In the genomic region with DNA sequence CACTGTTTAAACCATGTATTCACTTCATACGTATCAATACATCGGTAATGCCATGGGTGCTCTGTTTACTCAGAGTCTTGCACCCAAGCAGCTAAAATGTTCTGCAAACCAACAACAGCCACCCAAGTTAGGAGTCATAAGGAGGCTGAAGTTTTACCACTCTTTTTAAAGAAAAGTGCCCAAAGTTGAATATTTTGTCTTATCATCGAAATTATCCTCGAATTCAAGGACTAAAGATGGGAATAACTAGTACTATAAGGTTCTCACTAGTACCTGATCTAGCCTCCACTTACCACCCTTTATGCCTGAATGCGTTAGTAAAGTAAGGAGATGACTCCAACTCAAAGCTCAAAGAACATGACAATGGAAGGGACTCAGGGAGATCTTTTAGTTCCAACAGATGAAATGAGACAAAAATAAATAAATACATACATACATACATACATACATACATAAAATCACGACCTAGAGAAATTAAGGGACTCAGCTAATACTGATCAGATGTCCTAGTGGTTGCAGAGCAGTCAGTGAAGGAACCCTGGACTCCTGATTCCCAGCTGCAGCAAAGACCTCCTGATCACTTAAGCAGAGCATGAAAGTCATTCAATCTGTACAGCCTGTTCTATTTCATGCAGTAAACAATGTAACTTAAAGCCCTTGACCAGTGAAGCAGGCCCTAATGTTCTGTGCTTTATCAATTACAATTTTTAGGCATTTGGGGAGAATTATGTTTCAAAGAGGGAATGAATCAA, we compare ENCODE assay signal across 13 cellular contexts. TPM values are rescaled to one million over a fixed set of nuclear protein-coding genes. Genes with fewer than 3 reads are reported as not detected.
DNase-seq lines count a peak whose midpoint lies in the region; ATAC-seq and TF ChIP-seq lines count a peak whose summit lies in the region.
"Had no signal": no experiment of that assay in that cellular context is flagged by ENCODE, and none has a peak within 500 bp of the region (broad histone marks: within the 10 kb centered on the region; RNA-seq: fewer than 3 reads in every experiment).

No MANE protein-coding gene starts in this region.

- no peak for DNase-seq in left ventricle myocardium inferior
- no peak for DNase-seq in left ventricle myocardium superior
- DNase-seq in psoas muscle, result no peak
- DNase-seq in C1 segment of cervical spinal cord (lab: John Stamatoyannopoulos, UW), result no peak
- DNase-seq in occipital lobe (lab: John Stamatoyannopoulos, UW), result no peak
- DNase-seq: ACHN; BE2C; Caco-2; CD4-positive, alpha-beta T cell; H9; KBM-7 had no signal

- ATAC-seq in left ventricle myocardium superior, result no peak
- ATAC-seq in psoas muscle, result peak in 1 of 4 donors; percentile 23

- H3K27me3 ChIP-seq in left ventricle myocardium inferior (ENCODE audit: low read depth), result no peaks in the 10 kb centered on the region
- H3K27me3 ChIP-seq in Loucy (ENCODE audit: insufficient read depth, low read length, poor library complexity, severe bottlenecking), result no peaks in the 10 kb centered on the region
- no peaks in the 10 kb centered on the region for H3K27me3 ChIP-seq in psoas muscle (ENCODE audit: insufficient read depth in 3 of 3, low read length in 2 of 3)
- H3K27me3 ChIP-seq: BE2C had no signal

- no peak overlapping the region for H3K9ac ChIP-seq in Loucy (ENCODE audit: low read depth, low read length, poor library complexity, severe bottlenecking)

- TF ChIP-seq CTCF in left ventricle myocardium inferior (IDR thresholded peaks at IDR 0.05; ENCODE audit: borderline replicate concordance) (no peak), Loucy (conservative IDR thresholded peaks at IDR 0.05; ENCODE audit: low read length) (no peak), psoas muscle (IDR thresholded peaks at IDR 0.05) (no peak)

- H3K9me3 ChIP-seq in left ventricle myocardium inferior (replicated peaks), result no peaks in the 10 kb centered on the region
- no peaks in the 10 kb centered on the region for H3K9me3 ChIP-seq in Loucy (ENCODE audit: insufficient read depth, low read depth, low read length)
- H3K9me3 ChIP-seq in psoas muscle, result no peaks in the 10 kb centered on the region
- H3K9me3 ChIP-seq: BE2C, Caco-2 had no signal

- peaks cover 62% of the 10 kb centered on the region for H3K4me1 ChIP-seq in left ventricle myocardium inferior
- peaks cover 20% of the 10 kb centered on the region for H3K4me1 ChIP-seq in Loucy (ENCODE audit: insufficient read depth, low read length, poor library complexity, severe bottlenecking)
- H3K4me1 ChIP-seq in psoas muscle, result peaks cover 86% of the 10 kb centered on the region
- H3K4me1 ChIP-seq: BE2C had no signal

- no peaks in the 10 kb centered on the region for H3F3A ChIP-seq in Loucy (ENCODE audit: low read depth)

- 69 to 95% (median 83%) methylated on average over 6 of the region's 6 CpGs for WGBS in psoas muscle, 3 donors

- H4K20me1 ChIP-seq in Loucy (ENCODE audit: insufficient read depth, low read length, poor library complexity, severe bottlenecking), result peaks cover 33% of the 10 kb centered on the region

- peak overlapping the region; percentile 96 for H3K27ac ChIP-seq in left ventricle myocardium inferior (replicated peaks)
- peak overlapping the region; percentile 98 for H3K27ac ChIP-seq in psoas muscle
- H3K27ac ChIP-seq: C4-2B had no signal

- H3K4me2 ChIP-seq in Loucy (ENCODE audit: low read depth, low read length, poor library complexity, severe bottlenecking), result peak overlapping the region; percentile 6

- peaks cover 76% of the 10 kb centered on the region for H3K36me3 ChIP-seq in left ventricle myocardium inferior
- peaks cover 71% of the 10 kb centered on the region for H3K36me3 ChIP-seq in Loucy (ENCODE audit: insufficient read depth, low read length)
- peaks cover 4 to 77% of the 10 kb centered on the region in 2 donors for H3K36me3 ChIP-seq in psoas muscle (ENCODE audit: insufficient read depth in 1 of 2, low read depth in 1 of 2)

- no peaks in the 10 kb centered on the region for H3K9me2 ChIP-seq in Loucy (replicated peaks; ENCODE audit: low read depth, low read length)

- H3K79me2 ChIP-seq in Loucy (ENCODE audit: insufficient read depth, low read length), result peaks cover 66% of the 10 kb centered on the region

- no peak overlapping the region for H2AFZ ChIP-seq in Loucy (ENCODE audit: low read length)

- intact Hi-C loops in left ventricle myocardium inferior (cut with micrococcal nuclease) (no loop called here), left ventricle myocardium superior (cut with micrococcal nuclease) (no loop called here), psoas muscle (cut with DNase I) (no loop called here)

- no peak overlapping the region for H3K4me3 ChIP-seq in left ventricle myocardium inferior
- no peak overlapping the region for H3K4me3 ChIP-seq in Loucy (ENCODE audit: low read length, poor library complexity, severe bottlenecking)
- H3K4me3 ChIP-seq in psoas muscle, result peak overlapping the region; percentile 26

RNA-seq across cellular contexts. Expression of gene OSBP, which starts 7.7 kb away (rescaled TPM):
- total RNA-seq in left ventricle myocardium inferior (30.0 TPM), left ventricle myocardium superior (40.9 TPM), psoas muscle (10 to 100 TPM; 43.3 to 51.2 (median 48.6) TPM), occipital lobe (30.6 TPM)
- 10 to 100 TPM; 12.9 to 41.8 (median 30.4) TPM for polyA plus RNA-seq in psoas muscle
